Comparison of ENCODE assay signal across 25 cellular contexts in the genomic region with DNA sequence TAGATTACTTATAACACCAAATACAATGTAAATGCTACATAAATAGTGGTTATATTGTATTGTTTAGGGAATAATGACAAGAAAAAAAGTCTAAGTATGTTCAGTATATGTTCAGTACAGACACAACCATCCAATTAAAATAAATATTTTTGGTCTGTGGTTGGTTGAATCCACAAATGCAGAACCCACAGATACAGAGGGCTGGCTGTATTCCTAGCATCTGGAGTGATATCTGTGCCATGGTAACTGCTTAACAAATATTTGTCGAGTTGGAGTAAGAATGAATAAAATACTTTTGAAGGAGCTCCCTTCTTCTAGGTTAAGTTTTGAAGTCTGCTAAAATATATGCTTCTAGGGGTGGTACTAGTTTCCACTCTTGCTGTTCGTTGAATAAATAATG.
DNase-seq lines count a peak whose midpoint lies in the region; ATAC-seq and TF ChIP-seq lines count a peak whose summit lies in the region.
"Had no signal": no experiment of that assay in that cellular context is flagged by ENCODE, and none has a peak within 500 bp of the region (broad histone marks: within the 10 kb centered on the region; RNA-seq: fewer than 3 reads in every experiment).

No MANE protein-coding gene starts in this region.

- no peak overlapping the region for H3K27ac Mint-ChIP-seq in stimulated activated memory B cell treated with anti-CD40 and anti-IgM and Interleukin-4, amounts not matched to agents 10 μg/mL and 1 μg/mL and 100 μg/mL, for 72 hours
- H3K27ac Mint-ChIP-seq: CD4-positive, CD25-positive, alpha-beta regulatory T cell; GM23338; IgD-negative memory B cell had no signal

- H3K18ac ChIP-seq in mesendoderm (ENCODE audit: low read length): no peak overlapping the region

- no peaks in the 10 kb centered on the region for H3K9me3 Mint-ChIP-seq in stimulated activated memory B cell treated with anti-CD40 and anti-IgM and Interleukin-4, amounts not matched to agents 10 μg/mL and 1 μg/mL and 100 μg/mL, for 72 hours
- H3K9me3 Mint-ChIP-seq: CD4-positive, CD25-positive, alpha-beta regulatory T cell; GM23338 had no signal

- WGBS in mesendoderm (ENCODE audit: extremely low coverage, insufficient coverage, low lambda C conversion rate): no CpG with 5 or more reads among the region's 2 CpGs
- WGBS in heart right ventricle, 2 donors: 72 to 79% methylated on average over 2 of the region's 2 CpGs
- 17 to 23% methylated on average over 2 of the region's 2 CpGs for WGBS in GM23248 (ENCODE audit: low coverage in 1 of 2, low lambda C conversion rate in 2 of 2, missing lambda C conversion rate in 2 of 2), 2 experiments

- H3K27ac ChIP-seq in mesendoderm (ENCODE audit: low read depth, low read length) (no peak overlapping the region), heart right ventricle (no peak overlapping the region), GM23248 (no peak overlapping the region)
- H3K27ac ChIP-seq: RWPE1 had no signal

- no peak overlapping the region for H2BK120ac ChIP-seq in mesendoderm (ENCODE audit: low read depth, low read length)

- H3K4me2 ChIP-seq in mesendoderm (ENCODE audit: low read length): no peak overlapping the region
- H3K4me2 ChIP-seq in GM23248 (ENCODE audit: unreplicated experiment): no peak overlapping the region
- H3K4me2 ChIP-seq: GM23338, SK-N-SH had no signal

- POLR2A ChIA-PET in AG04449 (lab: Yijun Ruan, JAX): no interaction called here

- intact Hi-C loops in heart right ventricle (cut with DNase I): no loop called here

- H3K79me1 ChIP-seq in mesendoderm (ENCODE audit: low read length): no peaks in the 10 kb centered on the region

- H4K5ac ChIP-seq in mesendoderm (ENCODE audit: low read length): no peak overlapping the region

- H2AK5ac ChIP-seq in mesendoderm (ENCODE audit: low read length): no peak overlapping the region

- no peaks in the 10 kb centered on the region for H4K20me1 ChIP-seq in GM23248 (ENCODE audit: insufficient read depth)

- H3K27me3 Mint-ChIP-seq in stimulated activated memory B cell treated with anti-CD40 and anti-IgM and Interleukin-4, amounts not matched to agents 10 μg/mL and 1 μg/mL and 100 μg/mL, for 72 hours: no peaks in the 10 kb centered on the region
- H3K27me3 Mint-ChIP-seq: CD4-positive, CD25-positive, alpha-beta regulatory T cell; IgD-negative memory B cell had no signal

- H2BK5ac ChIP-seq in mesendoderm (ENCODE audit: low read length): no peak overlapping the region

- DNase-seq in AG04449 (ENCODE audit: low read depth, low spot score) (peak; percentile 24), LHCN-M2 (ENCODE audit: low read depth) (peak; percentile 26), astrocyte of the spinal cord (ENCODE audit: low read depth, low spot score) (peak; percentile 66), mesendoderm (no peak), heart right ventricle (no peak), GM23248 (no peak)
- DNase-seq in activated effector memory CD4-positive, alpha-beta T cell treated with anti-CD3 and anti-CD28 coated beads, Interleukin-2, amount 50 U/mL, for 16 hours: no peak
- DNase-seq: CD4-positive, CD25-positive, alpha-beta regulatory T cell; COR-L47; DMS79; NCI-H1048; NCI-H1436 treated with DMSO at 0.1 percent for 48 hours; NCI-H1930; NCI-H226; NCI-H510A treated with DMSO at 0.1 percent for 48 hours; NCI-H748 treated with DMSO at 0.1 percent for 48 hours; NK-92 treated with Interleukin-12 subunit alpha and Interleukin-12 subunit beta, amount 100 ng/mL, for 24 hours; SHP77 treated with DMSO at 0.1 percent for 48 hours; SK-N-SH had no signal

- no peak overlapping the region for H3K56ac ChIP-seq in mesendoderm (ENCODE audit: low read length)

- H2BK15ac ChIP-seq in mesendoderm (replicated peaks; ENCODE audit: low read depth): no peak overlapping the region

- no peaks in the 10 kb centered on the region for H3K36me3 Mint-ChIP-seq in stimulated activated memory B cell treated with anti-CD40 and anti-IgM and Interleukin-4, amounts not matched to agents 10 μg/mL and 1 μg/mL and 100 μg/mL, for 72 hours
- H3K36me3 Mint-ChIP-seq: CD4-positive, CD25-positive, alpha-beta regulatory T cell had no signal

- no peaks in the 10 kb centered on the region for H3K9me2 ChIP-seq in GM23248 (ENCODE audit: insufficient read depth)
- H3K9me2 ChIP-seq: SK-N-SH had no signal

- no peak overlapping the region for H3K9ac ChIP-seq in mesendoderm (ENCODE audit: low read length)
- no peak overlapping the region for H3K9ac ChIP-seq in GM23248
- H3K9ac ChIP-seq: SK-N-SH had no signal

- in situ Hi-C loops in astrocyte of the spinal cord (cut with HindIII; ENCODE audit: low sequenced_read_pairs) (no loop called here), GM23248 (cut with MboI) (no loop called here)

- H3K4me3 ChIP-seq in AG04449 (ENCODE audit: low read depth, low read length): no peak overlapping the region
- H3K4me3 ChIP-seq in astrocyte of the spinal cord (ENCODE audit: low read depth, low read length): no peak overlapping the region
- H3K4me3 ChIP-seq in mesendoderm (ENCODE audit: low read length): no peak overlapping the region
- no peak overlapping the region for H3K4me3 ChIP-seq in heart right ventricle
- no peak overlapping the region for H3K4me3 ChIP-seq in GM23248
- H3K4me3 ChIP-seq: GM12878, GM23338, HAP-1 had no signal

- H3K9me3 ChIP-seq in heart right ventricle: no peaks in the 10 kb centered on the region
- H3K9me3 ChIP-seq in GM23248 (ENCODE audit: low read depth): no peaks in the 10 kb centered on the region
- H3K9me3 ChIP-seq: HAP-1, SK-N-SH had no signal

- ATAC-seq in stimulated activated memory B cell treated with anti-CD40 and anti-IgM and Interleukin-4, amounts not matched to agents 10 μg/mL and 1 μg/mL and 100 μg/mL, for 72 hours: no peak
- no peak for ATAC-seq in heart right ventricle
- ATAC-seq: GM12878, GM23338 had no signal

- H3K27me3 ChIP-seq in mesendoderm (ENCODE audit: insufficient read depth, low read length, poor library complexity) (no peaks in the 10 kb centered on the region), heart right ventricle (no peaks in the 10 kb centered on the region), GM23248 (replicated peaks; ENCODE audit: insufficient read depth) (no peaks in the 10 kb centered on the region)

- H3F3A ChIP-seq in GM23248 (ENCODE audit: insufficient read depth): peaks cover 11% of the 10 kb centered on the region; the same call in 1 of the 2 replicates

- H3K4me1 Mint-ChIP-seq in stimulated activated memory B cell treated with anti-CD40 and anti-IgM and Interleukin-4, amounts not matched to agents 10 μg/mL and 1 μg/mL and 100 μg/mL, for 72 hours: no peaks in the 10 kb centered on the region
- H3K4me1 Mint-ChIP-seq: CD4-positive, CD25-positive, alpha-beta regulatory T cell; IgD-negative memory B cell had no signal

- peak overlapping the region; percentile 76 for H4K8ac ChIP-seq in mesendoderm (ENCODE audit: low read depth, low read length)

- H2AFZ ChIP-seq in GM23248: no peak overlapping the region

- H3K4ac ChIP-seq in mesendoderm (ENCODE audit: low read depth, low read length): no peak overlapping the region

- H3K4me1 ChIP-seq in mesendoderm (ENCODE audit: control insufficient read depth, low read depth, low read length): peaks cover 5% of the 10 kb centered on the region
- H3K4me1 ChIP-seq in heart right ventricle: no peaks in the 10 kb centered on the region
- peaks cover 8% of the 10 kb centered on the region for H3K4me1 ChIP-seq in GM23248 (ENCODE audit: insufficient read depth)
- H3K4me1 ChIP-seq: HAP-1 had no signal

- H3K79me2 ChIP-seq in mesendoderm (ENCODE audit: control insufficient read depth, insufficient read depth, low read length) (no peaks in the 10 kb centered on the region), GM23248 (ENCODE audit: insufficient read depth) (no peaks in the 10 kb centered on the region)

- TF ChIP-seq CTCF in AG04449 (IDR thresholded peaks at IDR 0.05; ENCODE audit: insufficient read depth, low read length, missing control alignments): no peak
- no peak for TF ChIP-seq CTCF in astrocyte of the spinal cord (IDR thresholded peaks at IDR 0.05; ENCODE audit: low read depth, low read length)
- TF ChIP-seq CTCF in heart right ventricle (IDR thresholded peaks at IDR 0.05): no peak

- no peaks in the 10 kb centered on the region for H3K36me3 ChIP-seq in mesendoderm (ENCODE audit: control insufficient read depth, insufficient read depth, low read length)
- H3K36me3 ChIP-seq in heart right ventricle: no peaks in the 10 kb centered on the region
- no peaks in the 10 kb centered on the region for H3K36me3 ChIP-seq in GM23248 (ENCODE audit: low read depth)
- H3K36me3 ChIP-seq: HAP-1 had no signal

- H3K23ac ChIP-seq in mesendoderm (ENCODE audit: low read length): no peak overlapping the region

- CTCF ChIA-PET in AG04449 (lab: Yijun Ruan, JAX): interaction anchor here (0.9 to 1.0 kb wide), 2 partner anchors 17 to 25 kb away, joined by 3 to 4 read pairs; no protein-coding TSS in a partner anchor

- H3K4me3 Mint-ChIP-seq in stimulated activated memory B cell treated with anti-CD40 and anti-IgM and Interleukin-4, amounts not matched to agents 10 μg/mL and 1 μg/mL and 100 μg/mL, for 72 hours: no peak overlapping the region
- H3K4me3 Mint-ChIP-seq: CD4-positive, CD25-positive, alpha-beta regulatory T cell; GM23338; IgD-negative memory B cell had no signal

Comparison
In these comparisons a context has a peak if more than half of its experiments do, and no peak if none do; other contexts are left out.
1. DNase-seq: peak in AG04449 (single experiment), LHCN-M2 (single experiment) and astrocyte of the spinal cord (single experiment); none in mesendoderm (single experiment), heart right ventricle (0 of 2), GM23248 (single experiment) and activated effector memory CD4-positive, alpha-beta T cell treated with anti-CD3 and anti-CD28 coated beads, Interleukin-2, amount 50 U/mL, for 16 hours (single experiment).